In the genomic region with DNA sequence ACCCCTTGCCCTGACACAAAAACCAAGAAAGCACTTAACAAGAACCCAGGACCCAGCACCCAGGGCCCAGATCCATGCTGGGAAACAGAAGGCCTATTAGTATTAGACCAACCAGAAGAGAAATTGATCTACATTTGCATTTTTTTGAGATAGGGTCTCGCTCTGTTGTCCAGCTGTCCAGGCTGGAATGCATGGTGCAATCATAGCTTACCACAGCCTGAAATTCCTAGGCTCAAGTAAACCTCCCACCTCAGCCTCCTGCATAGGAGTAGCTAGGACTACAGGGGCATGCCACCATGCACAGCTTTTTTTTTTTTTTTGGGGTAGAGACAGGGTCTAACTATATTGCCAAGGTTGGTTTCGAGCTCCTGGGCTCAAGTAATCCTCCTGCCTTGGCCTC, we compare ENCODE assay signal across 15 cellular contexts. TPM values are rescaled to one million over a fixed set of nuclear protein-coding genes. Genes with fewer than 3 reads are reported as not detected.
DNase-seq lines count a peak whose midpoint lies in the region; ATAC-seq and TF ChIP-seq lines count a peak whose summit lies in the region.
"Had no signal": no experiment of that assay in that cellular context is flagged by ENCODE, and none has a peak within 500 bp of the region (broad histone marks: within the 10 kb centered on the region; RNA-seq: fewer than 3 reads in every experiment).

No MANE protein-coding gene starts in this region.

- intact Hi-C loops in Calu3 (cut with micrococcal nuclease; ENCODE audit: unreplicated experiment), result no loop called here

- no peaks in the 10 kb centered on the region for H3K27me3 ChIP-seq in neutrophil
- H3K27me3 ChIP-seq: adrenal gland, sigmoid colon had no signal

- H3K9me3 Mint-ChIP-seq in T-helper 1 cell treated with Interleukin-12 subunit alpha and Interleukin-12 subunit beta and Interleukin-4 antibody, amounts not matched to agents 30 μg/mL and 1 μg/mL, for 36 hours, result no peaks in the 10 kb centered on the region
- H3K9me3 Mint-ChIP-seq in Calu3 (ENCODE audit: low read depth, unreplicated experiment), result no peaks in the 10 kb centered on the region
- no peaks in the 10 kb centered on the region for H3K9me3 Mint-ChIP-seq in activated naive CD8-positive, alpha-beta T cell treated with anti-CD3 and anti-CD28 coated beads, Interleukin-2, amount 50 U/mL, for 24 hours

- peaks cover 22% of the 10 kb centered on the region for H3K36me3 Mint-ChIP-seq in T-helper 1 cell treated with Interleukin-12 subunit alpha and Interleukin-12 subunit beta and Interleukin-4 antibody, amounts not matched to agents 30 μg/mL and 1 μg/mL, for 36 hours (ENCODE audit: low read depth)
- peaks cover 44% of the 10 kb centered on the region for H3K36me3 Mint-ChIP-seq in Calu3 (ENCODE audit: insufficient read depth, unreplicated experiment)
- H3K36me3 Mint-ChIP-seq in activated naive CD8-positive, alpha-beta T cell treated with anti-CD3 and anti-CD28 coated beads, Interleukin-2, amount 50 U/mL, for 24 hours (ENCODE audit: low read depth), result peaks cover 31% of the 10 kb centered on the region

- peaks cover 88 to 91% of the 10 kb centered on the region in 2 experiments for H3K4me1 ChIP-seq in neutrophil (ENCODE audit: control insufficient read depth in 1 of 2, insufficient read depth in 1 of 2, low read depth in 1 of 2, low read length in 1 of 2)

- H3K27ac ChIP-seq in neutrophil, result peak overlapping the region; percentile 80
- H3K27ac ChIP-seq: 22Rv1, sigmoid colon had no signal

- no peak for DNase-seq in T-helper 1 cell
- no peak for DNase-seq in Calu3
- DNase-seq in activated naive CD8-positive, alpha-beta T cell treated with anti-CD3 and anti-CD28 coated beads, Interleukin-2, amount 50 U/mL, for 24 hours, result no peak
- no peak for DNase-seq in D341Med (ENCODE audit: low spot score)
- no peak for DNase-seq in UCSD-AML1 (lab: John Stamatoyannopoulos, UW; ENCODE audit: unreplicated experiment)
- DNase-seq in stimulated activated CD4-positive, alpha-beta T cell treated with anti-CD3 and anti-CD28 coated beads, Interleukin-4, amount 100 ng/mL, for 1 hour, result no peak
- DNase-seq: head of caudate nucleus; KG1; NCI-H1930; sigmoid colon; stimulated activated naive CD4-positive, alpha-beta T cell treated with Interleukin-2 at 50 U/mL for 16 hours had no signal

- no peaks in the 10 kb centered on the region for H3K9me3 ChIP-seq in neutrophil
- H3K9me3 ChIP-seq: adrenal gland, sigmoid colon had no signal

- CTCF ChIA-PET in Calu3 (lab: Charles Lee), result no interaction called here

- H3K4me3 ChIP-seq in neutrophil (ENCODE audit: low read depth in 1 of 2, low read length in 1 of 2), result no peak overlapping the region
- H3K4me3 ChIP-seq: adrenal gland, sigmoid colon had no signal

- peaks cover 86% of the 10 kb centered on the region for H3K4me1 Mint-ChIP-seq in T-helper 1 cell treated with Interleukin-12 subunit alpha and Interleukin-12 subunit beta and Interleukin-4 antibody, amounts not matched to agents 30 μg/mL and 1 μg/mL, for 36 hours (ENCODE audit: low read depth)
- peaks cover 73% of the 10 kb centered on the region for H3K4me1 Mint-ChIP-seq in Calu3 (ENCODE audit: low read depth, unreplicated experiment)
- H3K4me1 Mint-ChIP-seq in activated naive CD8-positive, alpha-beta T cell treated with anti-CD3 and anti-CD28 coated beads, Interleukin-2, amount 50 U/mL, for 24 hours, result peaks cover 94% of the 10 kb centered on the region

- H3K27me3 Mint-ChIP-seq in T-helper 1 cell treated with Interleukin-12 subunit alpha and Interleukin-12 subunit beta and Interleukin-4 antibody, amounts not matched to agents 30 μg/mL and 1 μg/mL, for 36 hours (ENCODE audit: low read depth), result no peaks in the 10 kb centered on the region
- no peaks in the 10 kb centered on the region for H3K27me3 Mint-ChIP-seq in Calu3 (ENCODE audit: unreplicated experiment)
- H3K27me3 Mint-ChIP-seq in activated naive CD8-positive, alpha-beta T cell treated with anti-CD3 and anti-CD28 coated beads, Interleukin-2, amount 50 U/mL, for 24 hours, result no peaks in the 10 kb centered on the region

- BruUV-seq in Calu3 (replicated peaks; lab: Mats Ljungman, UMichigan), result no TSS peak

- no peak overlapping the region for H3K4me3 Mint-ChIP-seq in T-helper 1 cell treated with Interleukin-12 subunit alpha and Interleukin-12 subunit beta and Interleukin-4 antibody, amounts not matched to agents 30 μg/mL and 1 μg/mL, for 36 hours
- H3K4me3 Mint-ChIP-seq in Calu3 (ENCODE audit: low read depth, unreplicated experiment), result no peak overlapping the region
- peak overlapping the region; percentile 10 for H3K4me3 Mint-ChIP-seq in activated naive CD8-positive, alpha-beta T cell treated with anti-CD3 and anti-CD28 coated beads, Interleukin-2, amount 50 U/mL, for 24 hours

- TF ChIP-seq CTCF in Calu3 (IDR thresholded peaks at IDR 0.05; ENCODE audit: unreplicated experiment), result no peak
- TF ChIP-seq CTCF in neutrophil (IDR thresholded peaks at IDR 0.05), result no peak

- H3K36me3 ChIP-seq in neutrophil, result no peaks in the 10 kb centered on the region
- H3K36me3 ChIP-seq: adrenal gland had no signal

- ATAC-seq in activated naive CD8-positive, alpha-beta T cell treated with anti-CD3 and anti-CD28 coated beads, Interleukin-2, amount 50 U/mL, for 24 hours, result no peak

- peak overlapping the region; percentile 58 for H3K27ac Mint-ChIP-seq in T-helper 1 cell treated with Interleukin-12 subunit alpha and Interleukin-12 subunit beta and Interleukin-4 antibody, amounts not matched to agents 30 μg/mL and 1 μg/mL, for 36 hours
- H3K27ac Mint-ChIP-seq in Calu3 (ENCODE audit: unreplicated experiment), result peak overlapping the region; percentile 52
- peak overlapping the region; percentile 44 for H3K27ac Mint-ChIP-seq in activated naive CD8-positive, alpha-beta T cell treated with anti-CD3 and anti-CD28 coated beads, Interleukin-2, amount 50 U/mL, for 24 hours

RNA-seq across cellular contexts. Expression of a gene that starts 26.4 kb away (rescaled TPM):
- total RNA-seq in Calu3 (2022), result 47.3 and 47.5 TPM in 2 replicates

RNA-seq across cellular contexts. Expression of a gene that starts 29.3 kb away (rescaled TPM):
- 115 and 143 TPM in 2 replicates for total RNA-seq in Calu3 (2022)
